26 cellular contexts compared by ENCODE assay signal in the genomic region with DNA sequence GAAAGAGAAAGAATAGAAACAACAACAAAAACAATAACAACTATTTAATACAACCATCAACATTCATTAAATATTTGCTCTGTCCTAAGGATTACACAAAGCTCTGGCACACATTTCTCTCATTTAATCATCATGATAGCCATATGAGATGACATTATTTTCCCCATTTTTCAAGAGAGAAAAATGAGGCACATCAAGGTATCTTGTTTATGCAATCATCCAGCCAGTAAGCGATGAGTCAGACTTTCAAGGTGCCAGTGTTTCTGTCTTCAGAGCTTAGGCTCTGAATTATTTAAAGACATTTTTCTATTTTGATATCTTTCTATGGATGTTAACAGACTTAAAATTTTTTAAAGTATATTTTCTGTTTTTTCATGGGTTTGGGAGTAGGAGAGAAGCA.
DNase-seq lines count a peak whose midpoint lies in the region; ATAC-seq lines count a peak whose summit lies in the region.
"Had no signal": no experiment of that assay in that cellular context is flagged by ENCODE, and none has a peak within 500 bp of the region (broad histone marks: within the 10 kb centered on the region; RNA-seq: fewer than 3 reads in every experiment).

No MANE protein-coding gene starts in this region.

- no peak overlapping the region for H3K4me3 Mint-ChIP-seq in activated T-helper 17 cell treated with anti-CD3 and anti-CD28 coated beads, Interleukin-2, amount 50 U/mL, for 72 hours
- H3K4me3 Mint-ChIP-seq: activated naive CD4-positive, alpha-beta T cell treated with anti-CD3 and anti-CD28 coated beads, Interleukin-2, amount 10 ng/mL, durations not matched to agents 7 days and 5 days; B cell; endodermal cell; natural killer cell; stimulated activated naive CD8-positive, alpha-beta T cell treated with anti-CD3 and anti-CD28 coated beads, Interleukin-15, amount 100 ng/mL, for 72 hours; T-helper 1 cell treated with Interleukin-12 subunit alpha and Interleukin-12 subunit beta and Interleukin-4 antibody, amounts not matched to agents 30 μg/mL and 1 μg/mL, for 36 hours had no signal

- DNase-seq in Caki2 (ENCODE audit: low read depth) (peak; percentile 31), LoVo (ENCODE audit: low spot score) (peak; percentile 1), astrocyte of the hippocampus (ENCODE audit: low read depth, low spot score) (peak; percentile 30), kidney glomerular epithelial cell (lab: John Stamatoyannopoulos, UW) (peak; percentile 26), NCI-H345 (lab: John Stamatoyannopoulos, UW) (no peak), NCI-H2107 (lab: John Stamatoyannopoulos, UW) (no peak)
- DNase-seq in effector memory CD4-positive, alpha-beta T cell, result no peak
- DNase-seq: activated CD4-positive, alpha-beta T cell treated with anti-CD3 and anti-CD28 coated beads, Interleukin-2, amount 50 U/mL, for 48 hours; activated naive CD4-positive, alpha-beta T cell treated with anti-CD3 and anti-CD28 coated beads, Interleukin-2, amount 10 ng/mL, durations not matched to agents 7 days and 5 days; amniotic stem cell; cortex of kidney; DMS79 treated with DMSO at 0.1 percent for 48 hours; endodermal cell; hypothalamus; natural killer cell; NCI-H1694; NCI-H2171; NCI-H524 treated with DMSO at 0.1 percent for 48 hours; occipital lobe; stimulated activated CD8-positive, alpha-beta memory T cell treated with anti-CD3 and anti-CD28 coated beads, Interleukin-4, amount 100 ng/mL, for 48 hours; stimulated activated naive CD8-positive, alpha-beta T cell treated with anti-CD3 and anti-CD28 coated beads, Interleukin-15, amount 100 ng/mL, for 72 hours had no signal

- no peaks in the 10 kb centered on the region for H3K4me1 Mint-ChIP-seq in activated T-helper 17 cell treated with anti-CD3 and anti-CD28 coated beads, Interleukin-2, amount 50 U/mL, for 72 hours
- H3K4me1 Mint-ChIP-seq: activated naive CD4-positive, alpha-beta T cell treated with anti-CD3 and anti-CD28 coated beads, Interleukin-2, amount 10 ng/mL, durations not matched to agents 7 days and 5 days; B cell; natural killer cell; stimulated activated naive CD8-positive, alpha-beta T cell treated with anti-CD3 and anti-CD28 coated beads, Interleukin-15, amount 100 ng/mL, for 72 hours had no signal

- no peaks in the 10 kb centered on the region for H3K27me3 ChIP-seq in effector memory CD4-positive, alpha-beta T cell (replicated peaks; ENCODE audit: control insufficient read depth, insufficient read depth, low read length, poor library complexity, severe bottlenecking)
- H3K27me3 ChIP-seq: cardiac muscle cell had no signal

- H3K4me1 ChIP-seq in effector memory CD4-positive, alpha-beta T cell (ENCODE audit: control insufficient read depth, insufficient read depth, low read length, poor library complexity, severe bottlenecking), result no peaks in the 10 kb centered on the region

- in situ Hi-C loops in Caki2 (cut with HindIII; ENCODE audit: low pct_unique_long_range_greater_than_20kb, low sequenced_read_pairs), result no loop called here

- no peaks in the 10 kb centered on the region for H3K36me3 Mint-ChIP-seq in activated T-helper 17 cell treated with anti-CD3 and anti-CD28 coated beads, Interleukin-2, amount 50 U/mL, for 72 hours (ENCODE audit: low read depth)
- H3K36me3 Mint-ChIP-seq: activated naive CD4-positive, alpha-beta T cell treated with anti-CD3 and anti-CD28 coated beads, Interleukin-2, amount 10 ng/mL, durations not matched to agents 7 days and 5 days; natural killer cell had no signal

- no peaks in the 10 kb centered on the region for H3K36me3 ChIP-seq in effector memory CD4-positive, alpha-beta T cell (ENCODE audit: control insufficient read depth, insufficient read depth, low read length)
- H3K36me3 ChIP-seq: cardiac muscle cell had no signal

- no peak overlapping the region for H3K4me3 ChIP-seq in effector memory CD4-positive, alpha-beta T cell (ENCODE audit: insufficient read depth, low read depth, low read length, poor library complexity, severe bottlenecking)
- H3K4me3 ChIP-seq: cardiac muscle cell had no signal

- no peak for ATAC-seq in activated T-helper 17 cell treated with anti-CD3 and anti-CD28 coated beads, Interleukin-2, amount 50 U/mL, for 72 hours (replicated peaks)
- ATAC-seq: activated CD4-positive, CD25-positive, alpha-beta regulatory T cell treated with anti-CD3 and anti-CD28 coated beads, Interleukin-2, amount 50 U/mL, for 24 hours; natural killer cell; stimulated activated naive CD8-positive, alpha-beta T cell treated with anti-CD3 and anti-CD28 coated beads, Interleukin-15, amount 100 ng/mL, for 72 hours had no signal

- H3K27me3 Mint-ChIP-seq in activated T-helper 17 cell treated with anti-CD3 and anti-CD28 coated beads, Interleukin-2, amount 50 U/mL, for 72 hours, result no peaks in the 10 kb centered on the region
- H3K27me3 Mint-ChIP-seq: activated naive CD4-positive, alpha-beta T cell treated with anti-CD3 and anti-CD28 coated beads, Interleukin-2, amount 10 ng/mL, durations not matched to agents 7 days and 5 days; B cell; stimulated activated naive CD8-positive, alpha-beta T cell treated with anti-CD3 and anti-CD28 coated beads, Interleukin-15, amount 100 ng/mL, for 72 hours had no signal

- no peaks in the 10 kb centered on the region for H3K9me3 ChIP-seq in effector memory CD4-positive, alpha-beta T cell (ENCODE audit: control insufficient read depth, low read length)

- peaks cover 6% of the 10 kb centered on the region for H3K9me3 Mint-ChIP-seq in activated T-helper 17 cell treated with anti-CD3 and anti-CD28 coated beads, Interleukin-2, amount 50 U/mL, for 72 hours
- H3K9me3 Mint-ChIP-seq: activated naive CD4-positive, alpha-beta T cell treated with anti-CD3 and anti-CD28 coated beads, Interleukin-2, amount 10 ng/mL, durations not matched to agents 7 days and 5 days; stimulated activated naive CD8-positive, alpha-beta T cell treated with anti-CD3 and anti-CD28 coated beads, Interleukin-15, amount 100 ng/mL, for 72 hours; T-helper 1 cell treated with Interleukin-12 subunit alpha and Interleukin-12 subunit beta and Interleukin-4 antibody, amounts not matched to agents 30 μg/mL and 1 μg/mL, for 36 hours had no signal

- H3K27ac Mint-ChIP-seq in activated T-helper 17 cell treated with anti-CD3 and anti-CD28 coated beads, Interleukin-2, amount 50 U/mL, for 72 hours, result no peak overlapping the region
- H3K27ac Mint-ChIP-seq: activated naive CD4-positive, alpha-beta T cell treated with anti-CD3 and anti-CD28 coated beads, Interleukin-2, amount 10 ng/mL, durations not matched to agents 7 days and 5 days; B cell; endodermal cell; natural killer cell; stimulated activated naive CD8-positive, alpha-beta T cell treated with anti-CD3 and anti-CD28 coated beads, Interleukin-15, amount 100 ng/mL, for 72 hours; T-helper 1 cell treated with Interleukin-12 subunit alpha and Interleukin-12 subunit beta and Interleukin-4 antibody, amounts not matched to agents 30 μg/mL and 1 μg/mL, for 36 hours had no signal

- no peak overlapping the region for H3K27ac ChIP-seq in effector memory CD4-positive, alpha-beta T cell (ENCODE audit: insufficient read depth, low read length, poor library complexity, severe bottlenecking)
- H3K27ac ChIP-seq: cardiac muscle cell had no signal

Comparison
In these comparisons a context has a peak if more than half of its experiments do, and no peak if none do; other contexts are left out.
1. DNase-seq: peak in Caki2 (single experiment), LoVo (single experiment), astrocyte of the hippocampus (single experiment) and kidney glomerular epithelial cell (single experiment); none in NCI-H345 (single experiment), NCI-H2107 (single experiment) and effector memory CD4-positive, alpha-beta T cell (0 of 3).